ENCODE assay signal across 9 cellular contexts in genomic region chr22:20523118-20523983, GRCh38. TPM values are rescaled to one million over a fixed set of nuclear protein-coding genes. Genes with fewer than 3 reads are reported as not detected.
DNase-seq lines count a peak whose midpoint lies in the region; ATAC-seq and TF ChIP-seq lines count a peak whose summit lies in the region.
"Had no signal": no experiment of that assay in that cellular context is flagged by ENCODE, and none has a peak within 500 bp of the region (broad histone marks: within the 10 kb centered on the region; RNA-seq: fewer than 3 reads in every experiment).

No MANE protein-coding gene starts in this region.

- peaks cover 3% of the 10 kb centered on the region for H3K27me3 Mint-ChIP-seq in GM23338 (ENCODE audit: insufficient read depth, low read depth, poor library complexity)
- peaks cover 5% of the 10 kb centered on the region for H3K27me3 Mint-ChIP-seq in endothelial cell (ENCODE audit: unreplicated experiment)

- H3K27me3 ChIP-seq in GM23338 (ENCODE audit: insufficient read depth): no peaks in the 10 kb centered on the region
- H3K27me3 ChIP-seq in psoas muscle (ENCODE audit: insufficient read depth in 3 of 3, low read length in 2 of 3): no peaks in the 10 kb centered on the region
- H3K27me3 ChIP-seq: SJSA1 had no signal

- no peak overlapping the region for H3K27ac ChIP-seq in GM23338 (ENCODE audit: low read depth)
- H3K27ac ChIP-seq in psoas muscle: peak overlapping the region; percentile 34
- H3K27ac ChIP-seq: SJSA1 had no signal

- H3K9me3 Mint-ChIP-seq in GM23338 (peaks cover 5% of the 10 kb centered on the region), endothelial cell (ENCODE audit: unreplicated experiment) (no peaks in the 10 kb centered on the region)

- in situ Hi-C loops in SK-MEL-5 (cut with HindIII; ENCODE audit: low pct_unique_long_range_greater_than_20kb, low sequenced_read_pairs): no loop called here

- H3K36me3 Mint-ChIP-seq in GM23338 (ENCODE audit: low read depth) (peaks cover 23% of the 10 kb centered on the region), endothelial cell (ENCODE audit: low read depth, unreplicated experiment) (peaks cover 35% of the 10 kb centered on the region)

- H2AFZ ChIP-seq in GM23338: no peak overlapping the region

- peaks cover 14% of the 10 kb centered on the region for H4K20me1 ChIP-seq in GM23338 (replicated peaks; ENCODE audit: insufficient read depth)

- H3F3A ChIP-seq in GM23338 (replicated peaks; ENCODE audit: low read depth): no peaks in the 10 kb centered on the region

- H3K36me3 ChIP-seq in GM23338 (ENCODE audit: insufficient read depth) (no peaks in the 10 kb centered on the region; the same call in 1 of the 2 replicates), psoas muscle (ENCODE audit: insufficient read depth in 1 of 2, low read depth in 1 of 2) (peaks cover 5 to 30% of the 10 kb centered on the region in 2 donors)

- 43 to 54% (median 47%) methylated on average over 7 of the region's 7 CpGs for WGBS in psoas muscle, 3 donors

- DNase-seq in GM23338 (ENCODE audit: low spot score): no peak
- DNase-seq in SK-MEL-5 (ENCODE audit: low read depth, low spot score): peak; percentile 98
- no peak for DNase-seq in endothelial cell (ENCODE audit: low spot score)
- DNase-seq in psoas muscle: no peak
- DNase-seq in NAMALWA (ENCODE audit: low spot score): no peak
- DNase-seq in SHP77 (lab: John Stamatoyannopoulos, UW): no peak
- DNase-seq in DMS114 treated with DMSO at 0.1 percent for 48 hours (lab: John Stamatoyannopoulos, UW; ENCODE audit: unreplicated experiment): no peak

- no peaks in the 10 kb centered on the region for H3K9me2 ChIP-seq in GM23338 (ENCODE audit: insufficient read depth)

- H3K4me3 Mint-ChIP-seq in GM23338 (no peak overlapping the region), endothelial cell (ENCODE audit: unreplicated experiment) (peak overlapping the region; percentile 5)

- H3K4me1 ChIP-seq in GM23338 (ENCODE audit: insufficient read depth): peaks cover 4% of the 10 kb centered on the region
- peaks cover 21% of the 10 kb centered on the region for H3K4me1 ChIP-seq in psoas muscle

- H3K4me3 ChIP-seq in GM23338 (no peak overlapping the region), psoas muscle (no peak overlapping the region)
- H3K4me3 ChIP-seq: SJSA1 had no signal

- no peak for TF ChIP-seq CTCF in GM23338 (conservative IDR thresholded peaks at IDR 0.05; ENCODE audit: low read depth in 2 of 2)
- no peak for TF ChIP-seq CTCF in endothelial cell (IDR thresholded peaks at IDR 0.05; ENCODE audit: unreplicated experiment)
- TF ChIP-seq CTCF in psoas muscle (IDR thresholded peaks at IDR 0.05): no peak

- H3K79me2 ChIP-seq in GM23338 (replicated peaks; ENCODE audit: insufficient read depth): peaks cover 97% of the 10 kb centered on the region

- H3K9me3 ChIP-seq in psoas muscle: no peaks in the 10 kb centered on the region
- H3K9me3 ChIP-seq: SJSA1 had no signal

- intact Hi-C loops in psoas muscle (cut with DNase I): no loop called here

- H3K27ac Mint-ChIP-seq in GM23338 (no peak overlapping the region), endothelial cell (ENCODE audit: unreplicated experiment) (peak overlapping the region; percentile 45)

- no peak overlapping the region for H3K4me2 ChIP-seq in GM23338

- ATAC-seq in GM23338 (peak; percentile 39; the same call in 2 of the 3 replicates), psoas muscle (peak; percentile 70 to 80 (median 72)), GM21786 (IDR thresholded peaks at IDR 0.05; ENCODE audit: unreplicated experiment) (no peak)

- H3K4me1 Mint-ChIP-seq in GM23338 (peaks cover 25% of the 10 kb centered on the region), endothelial cell (ENCODE audit: unreplicated experiment) (peaks cover 35% of the 10 kb centered on the region)

TF ChIP-seq in GM23338, 12 proteins besides CTCF, POLR2A, EP300 and RAD21 (continues in another document):
- TF ChIP-seq JUNB (IDR thresholded peaks at IDR 0.05; ENCODE audit: unreplicated experiment) (no peak), EZH2phosphoT487 (IDR thresholded peaks at IDR 0.05; ENCODE audit: unreplicated experiment) (no peak), ZNF462 (CRISPR knock-in tag; IDR thresholded peaks at IDR 0.05) (no peak), ETS1 (IDR thresholded peaks at IDR 0.05) (no peak), EZH2 (IDR thresholded peaks at IDR 0.05; ENCODE audit: low read depth, unreplicated experiment) (no peak)

RNA-seq across cellular contexts. Expression of gene MED15, which starts 15.9 kb away (rescaled TPM):
- 32.0 and 43.5 TPM in 2 replicates for total RNA-seq in GM23338 (2014; rRNA removed; shearing (Covaris generic))
- polyA plus RNA-seq in GM23338 (2016; fragmentation: Nextera tagmentation; extraction: Ambion mirVana) (27.7 and 29.2 TPM in 2 replicates), psoas muscle (10 to 100 TPM; 33.8 to 61.5 (median 41.5) TPM)
- total RNA-seq in SK-MEL-5 (2014; rRNA removed; shearing (Covaris generic)): 86.9 and 91.2 TPM in 2 replicates
- 186 and 223 TPM in 2 replicates for polyA plus RNA-seq in SK-MEL-5 (2015; cell fraction: cytosol; rRNA removed)
- 830 and 901 TPM in 2 replicates for polyA plus RNA-seq in SK-MEL-5 (2015; cell fraction: nucleus; rRNA removed)
- total RNA-seq in endothelial cell (ENCODE audit: unreplicated experiment) (165 TPM), psoas muscle (10 to 100 TPM; 46.4 to 94.8 (median 73.6) TPM)

RNA-seq across cellular contexts. Expression of gene KLHL22, which starts 27.8 kb away (rescaled TPM):
- 12.1 and 16.0 TPM in 2 replicates for total RNA-seq in GM23338 (2014; rRNA removed; shearing (Covaris generic))
- 2.4 and 2.8 TPM in 2 replicates for polyA plus RNA-seq in GM23338 (2016; fragmentation: Nextera tagmentation; extraction: Ambion mirVana)
- 18.4 and 22.7 TPM in 2 replicates for total RNA-seq in SK-MEL-5 (2014; rRNA removed; shearing (Covaris generic))
- polyA plus RNA-seq in SK-MEL-5 (2015; cell fraction: cytosol; rRNA removed): 23.2 and 26.8 TPM in 2 replicates
- 56.9 and 66.9 TPM in 2 replicates for polyA plus RNA-seq in SK-MEL-5 (2015; cell fraction: nucleus; rRNA removed)
- total RNA-seq in endothelial cell (ENCODE audit: unreplicated experiment): 19.4 TPM
- 10 to 100 TPM; 14.6 to 24.3 (median 16.8) TPM for total RNA-seq in psoas muscle
- polyA plus RNA-seq in psoas muscle: 10 to 100 TPM in 1 of 3 donors, 1 to 10 TPM in 2; 8.4 to 13.9 (median 9.2) TPM
